In the genomic region with DNA sequence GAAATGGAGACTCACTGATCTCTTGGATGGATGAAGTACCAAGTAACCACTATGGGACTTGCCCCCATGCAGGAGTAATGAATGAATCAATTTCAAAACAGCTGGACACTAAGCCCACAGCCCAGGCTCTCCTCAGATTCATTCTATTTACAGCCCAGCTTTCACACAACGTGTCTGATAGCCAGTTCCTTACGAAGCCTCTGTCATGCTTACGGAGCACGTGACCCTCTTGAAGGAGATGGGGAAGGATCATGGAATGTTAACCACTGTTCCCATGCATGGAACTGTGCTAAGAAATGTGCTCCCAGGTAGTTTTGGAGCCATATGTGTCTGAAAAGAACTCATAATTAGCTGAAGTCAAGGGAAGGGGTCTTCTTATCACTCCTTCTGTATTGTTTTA, we compare ENCODE assay signal across 1 cellular context.
TF ChIP-seq lines count a peak whose summit lies in the region.

No MANE protein-coding gene starts in this region.

TF ChIP-seq in H1, 55 proteins besides CTCF, POLR2A, EP300 and RAD21 (continued from another document):
- no peak for TF ChIP-seq HDAC2 (IDR thresholded peaks at IDR 0.05; ENCODE audit: borderline replicate concordance in 1 of 2, low read depth in 2 of 2, low read length in 2 of 2)
- TF ChIP-seq CEBPB (IDR thresholded peaks at IDR 0.05; ENCODE audit: low read depth, low read length), result no peak
- no peak for TF ChIP-seq KDM5A (IDR thresholded peaks at IDR 0.05; ENCODE audit: low read length)
- TF ChIP-seq ZNF274 (IDR thresholded peaks at IDR 0.05; ENCODE audit: borderline replicate concordance, extremely low read depth, low read length), result no peak
- no peak for TF ChIP-seq PHF8 (conservative IDR thresholded peaks at IDR 0.05; ENCODE audit: low read depth, low read length)
- no peak for TF ChIP-seq EGR1 (IDR thresholded peaks at IDR 0.05; ENCODE audit: borderline replicate concordance, low read depth, low read length)
- TF ChIP-seq, protein P1, sequence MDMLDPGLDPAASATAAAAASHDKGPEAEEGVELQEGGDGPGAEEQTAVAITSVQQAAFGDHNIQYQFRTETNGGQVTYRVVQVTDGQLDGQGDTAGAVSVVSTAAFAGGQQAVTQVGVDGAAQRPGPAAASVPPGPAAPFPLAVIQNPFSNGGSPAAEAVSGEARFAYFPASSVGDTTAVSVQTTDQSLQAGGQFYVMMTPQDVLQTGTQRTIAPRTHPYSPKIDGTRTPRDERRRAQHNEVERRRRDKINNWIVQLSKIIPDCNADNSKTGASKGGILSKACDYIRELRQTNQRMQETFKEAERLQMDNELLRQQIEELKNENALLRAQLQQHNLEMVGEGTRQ (IDR thresholded peaks at IDR 0.05; ENCODE audit: low read length), result no peak
